In genomic region chr15:74614744-74615312, GRCh38 we compare ENCODE assay signal across 1 cellular context.
TF ChIP-seq lines count a peak whose summit lies in the region.

No MANE protein-coding gene starts in this region.

TF ChIP-seq in HEK293, 187 proteins besides CTCF, POLR2A, EP300 and RAD21 (continued from another document and continues in another):
- peak; percentile 0; the same call in 1 of the 2 replicates for TF ChIP-seq ZBTB11 (tag by site-specific recombination; conservative IDR thresholded peaks at IDR 0.05; ENCODE audit: low read depth)
- no peak for TF ChIP-seq ZNF791 (tag by site-specific recombination; IDR thresholded peaks at IDR 0.05)
- TF ChIP-seq SP2 (tag by site-specific recombination; IDR thresholded peaks at IDR 0.05) = peak; percentile 74
- TF ChIP-seq ZNF707 (tag by site-specific recombination; IDR thresholded peaks at IDR 0.05) = no peak
- no peak for TF ChIP-seq ZSCAN4 (tag by site-specific recombination; IDR thresholded peaks at IDR 0.05)
- TF ChIP-seq ZNF596 (tag by site-specific recombination; IDR thresholded peaks at IDR 0.05) = no peak
- 0 out of 2 replicates have a peak, but pooled peaks have one; percentile 9 for TF ChIP-seq ZFP3 (tag by site-specific recombination; IDR thresholded peaks at IDR 0.05; ENCODE audit: low read depth)
- TF ChIP-seq ZNF529 (tag by site-specific recombination; IDR thresholded peaks at IDR 0.05; ENCODE audit: insufficient replicate concordance) = no peak
- TF ChIP-seq OSR2 (tag by site-specific recombination; IDR thresholded peaks at IDR 0.05) = 0 out of 2 replicates have a peak, but pooled peaks have one; percentile 17
- TF ChIP-seq PRDM2 (tag by site-specific recombination; IDR thresholded peaks at IDR 0.05; ENCODE audit: borderline replicate concordance) = 0 out of 2 replicates have a peak, but pooled peaks have one; percentile 66
- TF ChIP-seq REPIN1 (tag by site-specific recombination; IDR thresholded peaks at IDR 0.05; ENCODE audit: low read depth) = peak; percentile 51; the same call in 1 of the 2 replicates
- TF ChIP-seq ZNF658 (tag by site-specific recombination; IDR thresholded peaks at IDR 0.05) = no peak
- peak; percentile 56; the same call in 1 of the 2 replicates for TF ChIP-seq TSHZ1 (tag by site-specific recombination; IDR thresholded peaks at IDR 0.05; ENCODE audit: borderline replicate concordance)
- peak; percentile 79 for TF ChIP-seq ZNF324 (tag by site-specific recombination; IDR thresholded peaks at IDR 0.05)
- TF ChIP-seq KLF10 (tag by site-specific recombination; IDR thresholded peaks at IDR 0.05) = peak; percentile 93
- peak; percentile 91 for TF ChIP-seq KLF17 (tag by site-specific recombination; IDR thresholded peaks at IDR 0.05)
- no peak; the same call in 1 of the 2 replicates for TF ChIP-seq GLI2 (tag by site-specific recombination; IDR thresholded peaks at IDR 0.05; ENCODE audit: borderline replicate concordance, low read depth)
- 0 out of 2 replicates have a peak, but pooled peaks have one; percentile 46 for TF ChIP-seq OVOL3 (tag by site-specific recombination; IDR thresholded peaks at IDR 0.05)
- TF ChIP-seq ZSCAN23 (tag by site-specific recombination; IDR thresholded peaks at IDR 0.05) = peak; percentile 75
- TF ChIP-seq ZNF48 (tag by site-specific recombination; IDR thresholded peaks at IDR 0.05) = no peak
- peak; percentile 77 for TF ChIP-seq ZNF24 (tag by site-specific recombination; IDR thresholded peaks at IDR 0.05)
- no peak for TF ChIP-seq ZNF138 (tag by site-specific recombination; IDR thresholded peaks at IDR 0.05; ENCODE audit: borderline replicate concordance)
- peak; percentile 96 for TF ChIP-seq KLF1 (tag by site-specific recombination; IDR thresholded peaks at IDR 0.05)
- TF ChIP-seq ZNF211 (tag by site-specific recombination; IDR thresholded peaks at IDR 0.05; ENCODE audit: low read depth) = no peak
- no peak for TF ChIP-seq ZNF362 (tag by site-specific recombination; IDR thresholded peaks at IDR 0.05)
- TF ChIP-seq SALL2 (tag by site-specific recombination; IDR thresholded peaks at IDR 0.05; ENCODE audit: borderline replicate concordance) = no peak
- TF ChIP-seq ZNF19 (tag by site-specific recombination; IDR thresholded peaks at IDR 0.05; ENCODE audit: low read depth) = no peak
- no peak for TF ChIP-seq ZNF555 (tag by site-specific recombination; conservative IDR thresholded peaks at IDR 0.05)
- no peak for TF ChIP-seq ZNF560 (tag by site-specific recombination; IDR thresholded peaks at IDR 0.05; ENCODE audit: borderline replicate concordance)
- no peak for TF ChIP-seq SETDB1 (IDR thresholded peaks at IDR 0.05; ENCODE audit: insufficient read length, low read length)
- TF ChIP-seq ZNF426 (tag by site-specific recombination; IDR thresholded peaks at IDR 0.05) = no peak
- TF ChIP-seq EGR2 (tag by site-specific recombination; IDR thresholded peaks at IDR 0.05; ENCODE audit: low read depth) = peak; percentile 69
- TF ChIP-seq ZNF280D (tag by site-specific recombination; IDR thresholded peaks at IDR 0.05) = 0 out of 2 replicates have a peak, but pooled peaks have one; percentile 37
- TF ChIP-seq ZBTB17 (tag by site-specific recombination; IDR thresholded peaks at IDR 0.05) = no peak; the same call in 1 of the 2 replicates
- TF ChIP-seq SCRT1 (tag by site-specific recombination; IDR thresholded peaks at IDR 0.05; ENCODE audit: borderline replicate concordance) = no peak
- no peak; the same call in 1 of the 2 replicates for TF ChIP-seq INSM2 (tag by site-specific recombination; IDR thresholded peaks at IDR 0.05)
- peak; percentile 81 for TF ChIP-seq GLIS2 (tag by site-specific recombination; IDR thresholded peaks at IDR 0.05)
